In genomic region chr10:83164134-83164533, GRCh38 we compare ENCODE assay signal across 1 cellular context.
TF ChIP-seq lines count a peak whose summit lies in the region.

No MANE protein-coding gene starts in this region.

TF ChIP-seq in H1, 55 proteins besides CTCF, POLR2A, EP300 and RAD21 (continued from another document):
- TF ChIP-seq TAF7 (optimal IDR thresholded peaks at IDR 0.05; ENCODE audit: borderline replicate concordance, low read depth, low read length): no peak
- no peak for TF ChIP-seq CEBPB (IDR thresholded peaks at IDR 0.05; ENCODE audit: low read depth, low read length)
- no peak for TF ChIP-seq KDM4A (IDR thresholded peaks at IDR 0.05; ENCODE audit: low read depth, low read length, severe bottlenecking)
- TF ChIP-seq YY1 (IDR thresholded peaks at IDR 0.05; ENCODE audit: low read depth, low read length): no peak
- no peak for TF ChIP-seq KDM5A (IDR thresholded peaks at IDR 0.05; ENCODE audit: low read length)
- no peak for TF ChIP-seq POU5F1 (IDR thresholded peaks at IDR 0.05; ENCODE audit: low read depth, low read length)
- no peak for TF ChIP-seq CREB1 (IDR thresholded peaks at IDR 0.05)
- TF ChIP-seq POLR2AphosphoS5 (IDR thresholded peaks at IDR 0.05; ENCODE audit: low read depth, low read length): no peak
- TF ChIP-seq SIN3A (conservative IDR thresholded peaks at IDR 0.05 in 1 of 2, IDR thresholded peaks at IDR 0.05 in 1 of 2; ENCODE audit: low read depth in 1 of 2, low read length in 2 of 2): no peak
- no peak for TF ChIP-seq KDM1A (IDR thresholded peaks at IDR 0.05; ENCODE audit: borderline replicate concordance, low read length)
- no peak for TF ChIP-seq JUND (IDR thresholded peaks at IDR 0.05; ENCODE audit: low read length)
- no peak for TF ChIP-seq ATF2 (IDR thresholded peaks at IDR 0.05; ENCODE audit: low read length)
